18 cellular contexts compared by ENCODE assay signal in genomic region chr15:94203321-94203720, GRCh38.
"Had no signal": no experiment of that assay in that cellular context is flagged by ENCODE, and none has a peak within 500 bp of the region (broad histone marks: within the 10 kb centered on the region; RNA-seq: fewer than 3 reads in every experiment).

No MANE protein-coding gene starts in this region.

- H3K36me3 ChIP-seq: heart left ventricle, spleen, upper lobe of left lung had no signal

- ATAC-seq: activated CD4-positive, alpha-beta T cell treated with anti-CD3 and anti-CD28 coated beads for 36 hours; heart left ventricle; left lobe of liver; naive thymus-derived CD4-positive, alpha-beta T cell had no signal

- H3K27me3 ChIP-seq: upper lobe of left lung had no signal

- H3K9me3 ChIP-seq: heart left ventricle, spleen, upper lobe of left lung had no signal

- H3K4me1 ChIP-seq: heart left ventricle, upper lobe of left lung had no signal

- H3K4me3 ChIP-seq: coronary artery, heart left ventricle, lung, spleen, upper lobe of left lung had no signal

- DNase-seq: activated B cell treated with CpG ODN at 0.5 μM for 24 hours; activated CD4-positive, alpha-beta T cell treated with anti-CD3 and anti-CD28 coated beads for 36 hours; activated CD4-positive, alpha-beta T cell treated with anti-CD3 and anti-CD28 coated beads, Interleukin-2, amount 50 U/mL, for 48 hours; activated naive CD4-positive, alpha-beta T cell treated with Interleukin-2 at 50 U/mL for 16 hours; activated naive CD8-positive, alpha-beta T cell treated with anti-CD3 and anti-CD28 coated beads for 36 hours; activated T-cell treated with anti-CD3 and anti-CD28 coated beads, Interleukin-2, amount 50 U/mL, for 48 hours; cerebellar nuclear complex; heart left ventricle; kidney; naive thymus-derived CD4-positive, alpha-beta T cell; spleen; stimulated activated CD4-positive, alpha-beta T cell treated with anti-CD3 and anti-CD28 coated beads, Interleukin-4, amount 100 ng/mL, for 1 hour; stimulated activated naive CD4-positive, alpha-beta T cell; T1000; upper lobe of left lung had no signal

- H3K27ac ChIP-seq: coronary artery, heart left ventricle, spleen, upper lobe of left lung had no signal
